In the genomic region with DNA sequence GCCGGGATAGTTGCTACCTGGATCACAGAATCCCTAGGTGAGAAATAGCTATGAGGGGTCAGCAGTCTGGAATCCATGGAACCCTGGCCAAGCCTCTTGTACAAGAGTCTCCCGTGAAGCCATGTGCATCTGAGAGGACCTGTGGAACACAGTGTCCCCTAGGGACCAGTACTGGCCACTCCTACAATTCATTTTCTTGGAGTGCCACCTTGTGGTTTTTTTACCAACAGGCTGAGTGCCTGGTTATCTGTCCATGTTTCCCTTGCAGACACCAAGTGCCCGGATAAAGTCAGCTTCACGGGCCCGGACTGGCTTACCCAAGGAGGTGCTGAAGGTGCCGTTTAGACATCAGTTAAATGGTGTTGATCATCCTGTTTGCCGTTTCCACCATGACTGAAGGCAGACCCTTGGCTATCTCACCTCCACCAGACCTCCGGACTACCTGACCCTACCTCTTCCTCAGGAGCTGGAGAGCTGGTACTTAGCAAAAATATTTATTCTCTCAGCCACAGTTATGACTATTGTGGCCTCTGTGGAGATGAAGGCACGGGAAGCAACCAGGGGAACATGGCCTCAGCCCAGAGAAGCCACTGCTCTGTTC, we compare ENCODE assay signal across 8 cellular contexts.
DNase-seq lines count a peak whose midpoint lies in the region; ATAC-seq and TF ChIP-seq lines count a peak whose summit lies in the region.

No MANE protein-coding gene starts in this region.

- H3K27me3 Mint-ChIP-seq in activated naive CD8-positive, alpha-beta T cell treated with anti-CD3 and anti-CD28 coated beads, Interleukin-2, amount 10 ng/mL, durations not matched to agents 7 days and 5 days = no peaks in the 10 kb centered on the region
- H3K27me3 Mint-ChIP-seq in stimulated activated naive CD8-positive, alpha-beta T cell treated with anti-CD3 and anti-CD28 coated beads, Interleukin-15, amount 100 ng/mL, for 72 hours = no peaks in the 10 kb centered on the region

- peaks cover 12% of the 10 kb centered on the region for H3K36me3 Mint-ChIP-seq in activated naive CD8-positive, alpha-beta T cell treated with anti-CD3 and anti-CD28 coated beads, Interleukin-2, amount 10 ng/mL, durations not matched to agents 7 days and 5 days

- peak; percentile 79 for DNase-seq in AG08396 (ENCODE audit: low spot score)
- peak; percentile 78 for DNase-seq in NCI-H2227 (lab: John Stamatoyannopoulos, UW; ENCODE audit: unreplicated experiment)
- DNase-seq in activated naive CD8-positive, alpha-beta T cell treated with anti-CD3 and anti-CD28 coated beads, Interleukin-2, amount 10 ng/mL, durations not matched to agents 7 days and 5 days = no peak
- no peak for DNase-seq in right cardiac atrium
- DNase-seq in gastrocnemius medialis = peak; percentile 25 to 59
- DNase-seq in GOT3 (lab: John Stamatoyannopoulos, UW) = no peak
- DNase-seq in stimulated activated naive CD8-positive, alpha-beta T cell treated with anti-CD3 and anti-CD28 coated beads, Interleukin-15, amount 100 ng/mL, for 72 hours = no peak

- H3K27me3 ChIP-seq in right cardiac atrium (ENCODE audit: control insufficient read depth, insufficient read depth) = no peaks in the 10 kb centered on the region
- H3K27me3 ChIP-seq in gastrocnemius medialis = no peaks in the 10 kb centered on the region

- no peaks in the 10 kb centered on the region for H3K9me3 Mint-ChIP-seq in activated naive CD8-positive, alpha-beta T cell treated with anti-CD3 and anti-CD28 coated beads, Interleukin-2, amount 10 ng/mL, durations not matched to agents 7 days and 5 days
- H3K9me3 Mint-ChIP-seq in stimulated activated naive CD8-positive, alpha-beta T cell treated with anti-CD3 and anti-CD28 coated beads, Interleukin-15, amount 100 ng/mL, for 72 hours = no peaks in the 10 kb centered on the region

- no peak overlapping the region for H3K27ac Mint-ChIP-seq in activated naive CD8-positive, alpha-beta T cell treated with anti-CD3 and anti-CD28 coated beads, Interleukin-2, amount 10 ng/mL, durations not matched to agents 7 days and 5 days
- H3K27ac Mint-ChIP-seq in stimulated activated naive CD8-positive, alpha-beta T cell treated with anti-CD3 and anti-CD28 coated beads, Interleukin-15, amount 100 ng/mL, for 72 hours = no peak overlapping the region

- POLR2A ChIA-PET in activated naive CD8-positive, alpha-beta T cell treated with anti-CD3 and anti-CD28 coated beads, Interleukin-2, amount 10 ng/mL, durations not matched to agents 7 days and 5 days (lab: Charles Lee) = no interaction called here

- H3K4me1 ChIP-seq in right cardiac atrium (ENCODE audit: control insufficient read depth, insufficient read depth, low read length) = peaks cover 3% of the 10 kb centered on the region
- no peaks in the 10 kb centered on the region for H3K4me1 ChIP-seq in gastrocnemius medialis

- TF ChIP-seq POLR2A in gastrocnemius medialis (IDR thresholded peaks at IDR 0.05) = no peak

- TF ChIP-seq CTCF in GM12872 (IDR thresholded peaks at IDR 0.05; ENCODE audit: insufficient read depth, low read depth, low read length) (peak; percentile 56; the same call in 2 of the 3 replicates), gastrocnemius medialis (IDR thresholded peaks at IDR 0.05 in 4 of 5, conservative IDR thresholded peaks at IDR 0.05 in 1 of 5) (peak; percentile 65 to 75 (median 67))

- peaks cover 1% of the 10 kb centered on the region for H3K4me1 Mint-ChIP-seq in activated naive CD8-positive, alpha-beta T cell treated with anti-CD3 and anti-CD28 coated beads, Interleukin-2, amount 10 ng/mL, durations not matched to agents 7 days and 5 days
- H3K4me1 Mint-ChIP-seq in stimulated activated naive CD8-positive, alpha-beta T cell treated with anti-CD3 and anti-CD28 coated beads, Interleukin-15, amount 100 ng/mL, for 72 hours = no peaks in the 10 kb centered on the region

- no peaks in the 10 kb centered on the region for H3K9me3 ChIP-seq in right cardiac atrium (ENCODE audit: control insufficient read depth, low read length)
- no peaks in the 10 kb centered on the region for H3K9me3 ChIP-seq in gastrocnemius medialis

- no peak overlapping the region for H3K4me3 Mint-ChIP-seq in activated naive CD8-positive, alpha-beta T cell treated with anti-CD3 and anti-CD28 coated beads, Interleukin-2, amount 10 ng/mL, durations not matched to agents 7 days and 5 days
- H3K4me3 Mint-ChIP-seq in stimulated activated naive CD8-positive, alpha-beta T cell treated with anti-CD3 and anti-CD28 coated beads, Interleukin-15, amount 100 ng/mL, for 72 hours = no peak overlapping the region

- H3K27ac ChIP-seq in right cardiac atrium (ENCODE audit: low read length) = no peak overlapping the region
- peak overlapping the region in 2 of 4 donors; percentile 11 to 22 for H3K27ac ChIP-seq in gastrocnemius medialis

- no peak overlapping the region for H3K4me3 ChIP-seq in right cardiac atrium (ENCODE audit: low read length)
- H3K4me3 ChIP-seq in gastrocnemius medialis = no peak overlapping the region

- peaks cover 0 to 46% of the 10 kb centered on the region in 2 donors for H3K36me3 ChIP-seq in gastrocnemius medialis

- peak; percentile 36 for ATAC-seq in activated naive CD8-positive, alpha-beta T cell treated with anti-CD3 and anti-CD28 coated beads, Interleukin-2, amount 10 ng/mL, durations not matched to agents 7 days and 5 days (ENCODE audit: low read depth)
- ATAC-seq in right cardiac atrium (peak; percentile 65 to 76), gastrocnemius medialis (peak; percentile 71 to 93)
- no peak for ATAC-seq in stimulated activated naive CD8-positive, alpha-beta T cell treated with anti-CD3 and anti-CD28 coated beads, Interleukin-15, amount 100 ng/mL, for 72 hours

- 52% methylated on average over 9 of the region's 9 CpGs for WGBS in right cardiac atrium

- intact Hi-C loops in right cardiac atrium (cut with DNase I) = loop anchor here in 2 of 4 donors (5.0 to 10.0 kb wide), 2 partner anchors 249 to 257 kb away; no protein-coding TSS in a partner anchor
- intact Hi-C loops in gastrocnemius medialis (cut with DNase I; ENCODE audit: low total_unique reads) = loop anchor here (1.0 to 2.0 kb wide), 2 partner anchors 255 to 472 kb away; no protein-coding TSS in a partner anchor

- in situ Hi-C loops in gastrocnemius medialis (cut with MboI; ENCODE audit: low sequenced_read_pairs in 4 of 4) = loop anchor here (5.0 kb wide), 1 partner anchor 46 kb away; no protein-coding TSS in a partner anchor

Comparison
In these comparisons a context has a peak if more than half of its experiments do, and no peak if none do; other contexts are left out.
1. DNase-seq: peak in AG08396 (single experiment), NCI-H2227 (single experiment) and gastrocnemius medialis (2 of 2); none in activated naive CD8-positive, alpha-beta T cell treated with anti-CD3 and anti-CD28 coated beads, Interleukin-2, amount 10 ng/mL, durations not matched to agents 7 days and 5 days (single experiment), right cardiac atrium (0 of 3), GOT3 (single experiment) and stimulated activated naive CD8-positive, alpha-beta T cell treated with anti-CD3 and anti-CD28 coated beads, Interleukin-15, amount 100 ng/mL, for 72 hours (0 of 2).